ENCODE assay signal across 17 cellular contexts in genomic region chr3:38281895-38282686, GRCh38. TPM values are rescaled to one million over a fixed set of nuclear protein-coding genes. Genes with fewer than 3 reads are reported as not detected.
DNase-seq lines count a peak whose midpoint lies in the region; ATAC-seq, FAIRE-seq and TF ChIP-seq lines count a peak whose summit lies in the region.
"Had no signal": no experiment of that assay in that cellular context is flagged by ENCODE, and none has a peak within 500 bp of the region (broad histone marks: within the 10 kb centered on the region; RNA-seq: fewer than 3 reads in every experiment).

Gene SLC22A14 (plus strand): TSS chr3:38282294. CDS start chr3:38306027, 23,733 bp downstream.

- in situ Hi-C loops in K562 (cut with MboI), result no loop called here

- peak within 1 kb of the TSS; percentile 46 for H3K27ac Mint-ChIP-seq in neural progenitor cell
- H3K27ac Mint-ChIP-seq in activated CD4-positive, alpha-beta T cell treated with anti-CD3 and anti-CD28 coated beads for 36 hours, result no peak within 1 kb of the TSS
- H3K27ac Mint-ChIP-seq: activated naive CD8-positive, alpha-beta T cell treated with anti-CD3 and anti-CD28 coated beads, Interleukin-2, amount 50 U/mL, for 24 hours had no signal

- H3K36me3 ChIP-seq in K562 (ENCODE audit: control insufficient read depth, insufficient read depth, low read length) (no peaks in the 10 kb centered on the region), neural progenitor cell (no peaks in the 10 kb centered on the region)

- H2AFZ ChIP-seq in K562 (ENCODE audit: low read depth, low read length) (peak within 1 kb of the TSS; percentile 27; the same call in 1 of the 2 replicates), neural progenitor cell (replicated peaks) (no peak within 1 kb of the TSS)

- FAIRE-seq in K562 (lab: Jason Lieb, UNC), result peak; percentile 68

- H3K79me2 ChIP-seq in K562 (ENCODE audit: control insufficient read depth, insufficient read depth, low read length) (no peaks in the 10 kb centered on the region), neural progenitor cell (ENCODE audit: low read depth) (no peaks in the 10 kb centered on the region)

- TF ChIP-seq EP300 in K562 (IDR thresholded peaks at IDR 0.05; ENCODE audit: low read length), result no peak

- BruUV-seq in K562 (replicated peaks; lab: Mats Ljungman, UMichigan), result no TSS peak

- intact Hi-C loops in K562 (cut with micrococcal nuclease), result loop anchor here (1.0 kb wide), 2 partner anchors 151 to 164 kb away; no protein-coding TSS in a partner anchor
- intact Hi-C loops in activated CD4-positive, alpha-beta T cell treated with anti-CD3 and anti-CD28 coated beads for 36 hours (cut with DNase I, micrococcal nuclease), result no loop called here

- H3K9me3 Mint-ChIP-seq in neural progenitor cell, result no peaks in the 10 kb centered on the region
- H3K9me3 Mint-ChIP-seq in activated CD4-positive, alpha-beta T cell treated with anti-CD3 and anti-CD28 coated beads for 36 hours (ENCODE audit: low read depth), result no peaks in the 10 kb centered on the region
- H3K9me3 Mint-ChIP-seq: activated naive CD8-positive, alpha-beta T cell treated with anti-CD3 and anti-CD28 coated beads, Interleukin-2, amount 50 U/mL, for 24 hours had no signal

- no peak for TF ChIP-seq POLR2A in K562 (conservative IDR thresholded peaks at IDR 0.05)

- peaks cover 3% of the 10 kb centered on the region for H3K27me3 Mint-ChIP-seq in neural progenitor cell (ENCODE audit: insufficient read depth, low read depth)
- no peaks in the 10 kb centered on the region for H3K27me3 Mint-ChIP-seq in activated CD4-positive, alpha-beta T cell treated with anti-CD3 and anti-CD28 coated beads for 36 hours
- H3K27me3 Mint-ChIP-seq: activated naive CD8-positive, alpha-beta T cell treated with anti-CD3 and anti-CD28 coated beads, Interleukin-2, amount 50 U/mL, for 24 hours; CD4-positive, alpha-beta memory T cell had no signal

- H4K20me1 ChIP-seq in K562 (replicated peaks; ENCODE audit: control insufficient read depth, insufficient read depth, low read length), result no peaks in the 10 kb centered on the region
- no peaks in the 10 kb centered on the region for H4K20me1 ChIP-seq in neural progenitor cell (ENCODE audit: low read depth)

- CTCF ChIA-PET in HEK293T (lab: Yijun Ruan, JAX), result interaction anchor here (1.1 kb wide), 1 partner anchor 151 kb away, joined by 3 read pairs; no protein-coding TSS in a partner anchor
- CTCF ChIA-PET in K562 (lab: Yijun Ruan, JAX; ENCODE audit: low intra/inter-chr PET ratio), result no interaction called here
- CTCF ChIA-PET in activated CD4-positive, alpha-beta T cell treated with anti-CD3 and anti-CD28 coated beads for 36 hours (lab: Charles Lee), result interaction anchor here (0.7 to 1.0 kb wide), 2 partner anchors 9 to 11 kb away, joined by 3 read pairs; no protein-coding TSS in a partner anchor

- TF ChIP-seq CTCF in K562 (IDR thresholded peaks at IDR 0.05 in 2 of 3, conservative IDR thresholded peaks at IDR 0.05 in 1 of 3; ENCODE audit: insufficient read depth in 2 of 3, low read depth in 1 of 3, low read length in 3 of 3) (peak; percentile 72 to 77 (median 72)), neural progenitor cell (IDR thresholded peaks at IDR 0.05) (peak; percentile 28)

- H3K9me1 ChIP-seq in K562 (ENCODE audit: control insufficient read depth, insufficient read depth, low read length), result no peaks in the 10 kb centered on the region

- no peak within 1 kb of the TSS for H3K4me3 Mint-ChIP-seq in neural progenitor cell
- no peak within 1 kb of the TSS for H3K4me3 Mint-ChIP-seq in activated CD4-positive, alpha-beta T cell treated with anti-CD3 and anti-CD28 coated beads for 36 hours
- H3K4me3 Mint-ChIP-seq: activated naive CD8-positive, alpha-beta T cell treated with anti-CD3 and anti-CD28 coated beads, Interleukin-2, amount 50 U/mL, for 24 hours; CD4-positive, alpha-beta memory T cell had no signal

- H3K4me2 ChIP-seq in K562 (ENCODE audit: insufficient read depth, low read length), result no peak within 1 kb of the TSS
- no peak within 1 kb of the TSS for H3K4me2 ChIP-seq in neural progenitor cell

- peaks cover 4 to 5% of the 10 kb centered on the region in 2 experiments; a peak in 2 of 5 replicates for H3K27me3 ChIP-seq in K562 (ENCODE audit: control insufficient read depth in 2 of 2, insufficient read depth in 2 of 2, low read length in 2 of 2)
- H3K27me3 ChIP-seq in neural progenitor cell, result no peaks in the 10 kb centered on the region

- H3K9me3 ChIP-seq in K562 (replicated peaks; ENCODE audit: control insufficient read depth, insufficient read depth, low read depth, low read length), result no peaks in the 10 kb centered on the region
- no peaks in the 10 kb centered on the region for H3K9me3 ChIP-seq in neural progenitor cell (ENCODE audit: low read depth)

- no peak within 1 kb of the TSS for H3K27ac ChIP-seq in K562 (ENCODE audit: extremely low read depth, low read depth, low read length)
- no peak within 1 kb of the TSS for H3K27ac ChIP-seq in neural progenitor cell
- H3K27ac ChIP-seq: coronary artery had no signal

- WGBS in K562 (ENCODE audit: insufficient coverage, low coverage, missing lambda C conversion rate), result 23% methylated on average over 14 of the region's 14 CpGs

- no peaks in the 10 kb centered on the region for H3F3A ChIP-seq in neural progenitor cell (ENCODE audit: low read depth)

- H3K4me1 Mint-ChIP-seq in neural progenitor cell, result no peaks in the 10 kb centered on the region
- no peaks in the 10 kb centered on the region for H3K4me1 Mint-ChIP-seq in activated CD4-positive, alpha-beta T cell treated with anti-CD3 and anti-CD28 coated beads for 36 hours
- H3K4me1 Mint-ChIP-seq: activated naive CD8-positive, alpha-beta T cell treated with anti-CD3 and anti-CD28 coated beads, Interleukin-2, amount 50 U/mL, for 24 hours; CD4-positive, alpha-beta memory T cell had no signal

- peaks cover 0 to 4% of the 10 kb centered on the region in 2 experiments; a peak in 2 of 5 replicates for H3K4me1 ChIP-seq in K562 (replicated peaks in 1 of 2; ENCODE audit: control insufficient read depth in 2 of 2, insufficient read depth in 2 of 2, low read length in 2 of 2)
- H3K4me1 ChIP-seq in neural progenitor cell, result no peaks in the 10 kb centered on the region

- H3K4me3 ChIP-seq in K562, result no peak within 1 kb of the TSS
- no peak within 1 kb of the TSS for H3K4me3 ChIP-seq in neural progenitor cell
- H3K4me3 ChIP-seq: coronary artery, skin epidermis had no signal

- TF ChIP-seq RAD21 in K562 (CRISPR knock-in tag; conservative IDR thresholded peaks at IDR 0.05 in 1 of 2, IDR thresholded peaks at IDR 0.05 in 1 of 2), result peak in 1 of 2 experiments; percentile 70; a peak in 3 of 4 replicates

- ATAC-seq in K562, result peak; percentile 86
- no peak for ATAC-seq in activated CD4-positive, alpha-beta T cell treated with anti-CD3 and anti-CD28 coated beads for 36 hours
- ATAC-seq: activated naive CD8-positive, alpha-beta T cell treated with anti-CD3 and anti-CD28 coated beads, Interleukin-2, amount 50 U/mL, for 24 hours had no signal

- H3K9ac ChIP-seq in K562 (ENCODE audit: insufficient read depth in 1 of 2, low read depth in 2 of 2, low read length in 2 of 2) (no peak within 1 kb of the TSS; a peak in 1 of 4 replicates), neural progenitor cell (no peak within 1 kb of the TSS)

- H3K36me3 Mint-ChIP-seq in neural progenitor cell, result peaks cover 3% of the 10 kb centered on the region
- H3K36me3 Mint-ChIP-seq in activated CD4-positive, alpha-beta T cell treated with anti-CD3 and anti-CD28 coated beads for 36 hours (ENCODE audit: low read depth), result no peaks in the 10 kb centered on the region

- DNase-seq in DMS 273 (lab: John Stamatoyannopoulos, UW; ENCODE audit: unreplicated experiment) (peak; percentile 8), DMS 273 treated with DMSO at 0.1 percent for 48 hours (lab: John Stamatoyannopoulos, UW) (no peak), HEK293T (ENCODE audit: extremely low spot score) (peak; percentile 31), K562 (ENCODE audit: extremely low read depth in 1 of 4, low spot score in 3 of 4) (peak; percentile 43 to 65 (median 52)), neural progenitor cell (ENCODE audit: low spot score) (peak; percentile 16)
- DNase-seq in stimulated activated CD4-positive, alpha-beta T cell treated with anti-CD3 and anti-CD28 coated beads, Interleukin-2, amount 100 ng/mL, for 48 hours, result no peak
- no peak for DNase-seq in activated CD4-positive, alpha-beta T cell treated with anti-CD3 and anti-CD28 coated beads for 36 hours
- no peak for DNase-seq in activated effector memory CD4-positive, alpha-beta T cell treated with anti-CD3 and anti-CD28 coated beads, Interleukin-2, amount 50 U/mL, for 16 hours
- DNase-seq: 8988T; activated CD4-positive, CD25-positive, alpha-beta regulatory T cell treated with anti-CD3 and anti-CD28 coated beads, Interleukin-2, amount 50 U/mL, for 72 hours; activated naive CD8-positive, alpha-beta T cell treated with anti-CD3 and anti-CD28 coated beads, Interleukin-2, amount 50 U/mL, for 24 hours; activated T-cell treated with anti-CD3 and anti-CD28 coated beads for 4 hours; CD4-positive, alpha-beta memory T cell; NCI-H2227 treated with DMSO at 0.1 percent for 48 hours; occipital lobe had no signal

- POLR2A ChIA-PET in HEK293T (lab: Yijun Ruan, JAX), result no interaction called here
- POLR2A ChIA-PET in K562 (lab: Yijun Ruan, JAX), result interaction anchor here (0.6 to 1.0 kb wide), 4 partner anchors 11 to 317 kb away, joined by 3 to 5 read pairs (median 4); no protein-coding TSS in a partner anchor
- POLR2A ChIA-PET in activated CD4-positive, alpha-beta T cell treated with anti-CD3 and anti-CD28 coated beads for 36 hours (lab: Charles Lee), result no interaction called here

RNA-seq across cellular contexts. Expression of gene SLC22A14, which starts in this region (rescaled TPM):
- not detected in 2 replicates for total RNA-seq in K562 (2011; cell fraction: chromatin; rRNA removed; ENCODE audit: low replicate concordance)
- not detected in 2 replicates for total RNA-seq in K562 (2011; cell fraction: nucleolus; rRNA removed)
- total RNA-seq in K562 (2011; cell fraction: nucleoplasm; rRNA removed), result not detected in 2 replicates
- total RNA-seq in K562 (2014; rRNA removed), result not detected in 2 replicates
- not detected in 2 replicates for total RNA-seq in K562 (2014; rRNA removed; fragmentation: Illumina TruSeq; extraction: Trizol)
- 0.07 TPM in 1 of 2 replicates, not detected in the other for total RNA-seq in K562 (2015; rRNA removed; fragmentation: Illumina TruSeq; extraction: Trizol)
- total RNA-seq in K562 (2021), result not detected in 2 replicates
- 0.04 TPM in 1 of 2 replicates, not detected in the other for polyA plus RNA-seq in K562 (2011; rRNA removed)
- not detected in 2 replicates for polyA plus RNA-seq in K562 (2011; cell fraction: cytosol; rRNA removed)
- polyA plus RNA-seq in K562 (2011; cell fraction: nucleus; rRNA removed), result 0.10 and 0.21 TPM in 2 replicates
- 0.08 and 0.10 TPM in 2 replicates for polyA plus RNA-seq in K562 (2012)
- polyA plus RNA-seq in K562 (2014; fragmentation: Illumina TruSeq; extraction: Trizol), result not detected in 2 replicates
- under 1 TPM in 1 of 2 experiments, not detected in 1; 0.03 TPM for polyA plus RNA-seq in K562 (2014; fragmentation: Nextera tagmentation; extraction: Ambion mirVana)
- 0.07 TPM in 1 of 2 replicates, not detected in the other for polyA plus RNA-seq in K562 (2014; rRNA removed)
- 0.45 TPM in 1 of 2 replicates, not detected in the other for polyA minus RNA-seq in K562 (2011; rRNA and poly(A)+ RNA removed)
- polyA minus RNA-seq in K562 (2011; cell fraction: cytosol; rRNA and poly(A)+ RNA removed), result not detected in 2 replicates
- not detected in 2 replicates for polyA minus RNA-seq in K562 (2011; cell fraction: nucleus; rRNA and poly(A)+ RNA removed)
- not detected in 2 replicates for total RNA-seq in neural progenitor cell (ENCODE audit: low replicate concordance)
- not detected for total RNA-seq in activated CD4-positive, alpha-beta T cell treated with anti-CD3 and anti-CD28 coated beads for 36 hours
- total RNA-seq: CD4-positive, alpha-beta memory T cell had no signal

Comparison
In these comparisons a context has a peak if more than half of its experiments do, and no peak if none do; other contexts are left out.
1. DNase-seq: peak in DMS 273 (single experiment) and HEK293T (single experiment); none in DMS 273 treated with DMSO at 0.1 percent for 48 hours (single experiment), stimulated activated CD4-positive, alpha-beta T cell treated with anti-CD3 and anti-CD28 coated beads, Interleukin-2, amount 100 ng/mL, for 48 hours (0 of 2), activated CD4-positive, alpha-beta T cell treated with anti-CD3 and anti-CD28 coated beads for 36 hours (single experiment) and activated effector memory CD4-positive, alpha-beta T cell treated with anti-CD3 and anti-CD28 coated beads, Interleukin-2, amount 50 U/mL, for 16 hours (single experiment).
2. Peak in DNase-seq and ATAC-seq in K562; RNA of the gene not detected or under 1 TPM.
3. Peak in DNase-seq in neural progenitor cell; RNA of the gene not detected or under 1 TPM.